Comparison of ENCODE assay signal across 35 cellular contexts in the genomic region with DNA sequence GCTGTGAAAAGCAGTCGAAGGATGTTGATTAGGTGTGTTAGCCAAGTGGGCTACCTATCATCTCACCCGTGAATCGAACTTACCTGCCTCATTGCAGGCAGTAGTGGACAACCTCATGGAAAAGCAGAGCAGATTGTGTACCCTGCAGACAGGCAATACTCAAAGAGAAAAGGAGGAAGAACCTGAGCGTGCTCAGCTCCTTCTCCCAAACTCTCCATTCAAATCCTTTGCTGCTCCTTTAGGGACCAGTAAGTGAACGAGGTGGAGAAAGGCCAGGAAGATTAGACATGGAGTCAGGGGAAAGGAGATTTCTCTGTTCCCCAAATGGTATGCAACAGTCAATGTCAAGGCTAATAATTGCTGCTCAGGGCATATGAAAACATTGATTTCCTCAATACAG. TPM values are rescaled to one million over a fixed set of nuclear protein-coding genes. Genes with fewer than 3 reads are reported as not detected.
"Had no signal": no experiment of that assay in that cellular context is flagged by ENCODE, and none has a peak within 500 bp of the region (broad histone marks: within the 10 kb centered on the region; RNA-seq: fewer than 3 reads in every experiment).

No MANE protein-coding gene starts in this region.

- H3K27ac ChIP-seq: adrenal gland, body of pancreas, brain microvascular endothelial cell, breast epithelium, VCaP had no signal

- FAIRE-seq: astrocyte, TTC549 had no signal

- H3K4me3 ChIP-seq: adrenal gland, body of pancreas, breast epithelium had no signal

- H3K36me3 ChIP-seq: adrenal gland, brain microvascular endothelial cell, breast epithelium had no signal

- DNase-seq: activated B cell treated with CpG ODN at 0.5 μM for 24 hours; activated CD4-positive, alpha-beta memory T cell treated with anti-CD3 and anti-CD28 coated beads for 36 hours; activated CD4-positive, alpha-beta T cell treated with anti-CD3 and anti-CD28 coated beads for 1 hour; activated CD4-positive, alpha-beta T cell treated with anti-CD3 and anti-CD28 coated beads for 36 hours; activated CD4-positive, alpha-beta T cell treated with anti-CD3 and anti-CD28 coated beads for 48 hours; activated CD4-positive, alpha-beta T cell treated with anti-CD3 and anti-CD28 coated beads, Interleukin-2, amount 10 ng/mL, durations not matched to agents 7 days and 5 days; activated CD8-positive, alpha-beta memory T cell treated with anti-CD3 and anti-CD28 coated beads, Interleukin-2, amount 50 U/mL, for 4 hours; activated CD8-positive, alpha-beta T cell treated with anti-CD3 and anti-CD28 coated beads for 36 hours; activated effector memory CD4-positive, alpha-beta T cell treated with anti-CD3 and anti-CD28 coated beads, Interleukin-2, amount 50 U/mL, for 16 hours; activated gamma-delta T cell treated with Interleukin-2 at 50 U/mL for 16 hours; activated naive CD4-positive, alpha-beta T cell; activated naive CD4-positive, alpha-beta T cell treated with anti-CD3 and anti-CD28 coated beads for 36 hours; activated naive CD4-positive, alpha-beta T cell treated with anti-CD3 and anti-CD28 coated beads, Interleukin-2, amount 50 U/mL, for 16 hours; activated naive CD8-positive, alpha-beta T cell treated with anti-CD3 and anti-CD28 coated beads for 36 hours; activated T-cell treated with anti-CD3 and anti-CD28 coated beads for 4 hours; activated T-cell treated with anti-CD3 and anti-CD28 coated beads, Interleukin-2, amount 50 U/mL, for 1 hour; activated T-cell treated with anti-CD3 and anti-CD28 coated beads, Interleukin-2, amount 50 U/mL, for 4 hours; activated T-cell treated with anti-CD3 and anti-CD28 coated beads, Interleukin-2, amount 50 U/mL, for 72 hours; adrenal gland; amniotic stem cell; aorta; body of pancreas; brain microvascular endothelial cell; caudate nucleus; cerebellar nuclear complex; T-helper 1 cell; T-helper 2 cell; T-helper 9 cell had no signal

- H3K9me3 ChIP-seq: adrenal gland, body of pancreas, breast epithelium had no signal

- ATAC-seq: activated CD4-positive, alpha-beta T cell treated with anti-CD3 and anti-CD28 coated beads for 36 hours; activated CD8-positive, alpha-beta T cell treated with anti-CD3 and anti-CD28 coated beads for 36 hours; activated naive CD4-positive, alpha-beta T cell treated with anti-CD3 and anti-CD28 coated beads, Interleukin-2, amount 50 U/mL, for 72 hours; activated T-cell treated with anti-CD3 and anti-CD28 coated beads, Interleukin-2, amount 50 U/mL, for 4 hours; activated T-cell treated with anti-CD3 and anti-CD28 coated beads, Interleukin-2, amount 50 U/mL, for 72 hours; activated T-helper 17 cell treated with anti-CD3 and anti-CD28 coated beads, Interleukin-2, amount 50 U/mL, for 72 hours; body of pancreas had no signal

- H3K27me3 ChIP-seq: adrenal gland, body of pancreas, brain microvascular endothelial cell, breast epithelium had no signal

- H3K4me1 ChIP-seq: adrenal gland, body of pancreas, breast epithelium had no signal

RNA-seq across cellular contexts. Expression of gene MGARP, which starts 57.8 kb away (rescaled TPM):
- total RNA-seq: activated B cell treated with CpG ODN at 0.5 μM for 24 hours; activated naive CD4-positive, alpha-beta T cell treated with anti-CD3 and anti-CD28 coated beads for 36 hours; activated T-cell treated with anti-CD3 and anti-CD28 coated beads, Interleukin-2, amount 50 U/mL, for 72 hours; activated T-helper 1 cell treated with anti-CD3 and anti-CD28 coated beads, Interleukin-12 subunit alpha, Interleukin-12 subunit beta, Interleukin-2, Interleukin-4 antibody, amounts not matched to agents 30 ng/mL and 10 ng/mL and 1 ng/mL, durations not matched to agents 14 hours and 24 hours and 36 hours had no signal
